25 cellular contexts compared by ENCODE assay signal in the genomic region with DNA sequence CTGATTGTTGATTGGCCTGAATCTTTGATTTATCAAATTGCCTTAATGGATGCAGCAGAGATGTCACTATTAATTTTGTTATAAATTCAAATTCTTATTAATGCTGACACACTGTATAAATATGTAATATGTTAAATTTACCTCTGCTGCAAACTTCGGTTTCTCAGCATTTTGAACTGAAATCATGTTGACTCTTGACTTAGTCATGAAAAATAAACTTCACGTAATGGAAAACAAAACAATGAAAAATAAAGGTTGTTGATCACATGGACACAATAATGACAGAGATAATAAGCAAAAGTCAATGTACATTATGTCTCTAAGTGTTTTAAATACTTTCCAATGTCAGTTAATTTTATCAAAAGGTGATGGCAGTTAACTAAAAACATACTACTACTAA.
"Had no signal": no experiment of that assay in that cellular context is flagged by ENCODE, and none has a peak within 500 bp of the region (broad histone marks: within the 10 kb centered on the region; RNA-seq: fewer than 3 reads in every experiment).

No MANE protein-coding gene starts in this region.

- H3K9ac ChIP-seq: neural progenitor cell had no signal

- DNase-seq: hypothalamus; immature natural killer cell; left ventricle myocardium inferior; mesendoderm; naive B cell; natural killer cell; nephron progenitor cell; ovary; small intestine; spleen; stimulated activated CD4-positive, alpha-beta T cell treated with anti-CD3 and anti-CD28 coated beads, Interleukin-4, amount 100 ng/mL, for 24 hours; stimulated activated naive CD4-positive, alpha-beta T cell; tibial artery; trophoblast cell; upper lobe of right lung had no signal

- H2AFZ ChIP-seq: neural progenitor cell had no signal

- H3K27ac ChIP-seq: left ventricle myocardium inferior, neural progenitor cell, neutrophil, ovary, right atrium auricular region, spleen, suprapubic skin, thoracic aorta, tibial artery, upper lobe of right lung had no signal

- H3K27me3 ChIP-seq: neural progenitor cell, neutrophil, ovary, right atrium auricular region, spleen, suprapubic skin, tibial artery, upper lobe of right lung had no signal

- ATAC-seq: natural killer cell; sciatic nerve; stimulated activated effector memory CD8-positive, alpha-beta T cell treated with anti-CD3 and anti-CD28 coated beads, Interleukin-12 subunit alpha, Interleukin-12 subunit beta, amount 100 ng/mL, for 72 hours; upper lobe of right lung had no signal

- FAIRE-seq: islet of Langerhans, urothelium cell line had no signal

- H3K9me3 ChIP-seq: left ventricle myocardium inferior, neutrophil, ovary, right atrium auricular region, spleen, suprapubic skin, thoracic aorta, tibial artery, upper lobe of right lung had no signal

- H3K36me3 ChIP-seq: left ventricle myocardium inferior, neural progenitor cell, neutrophil, ovary, right atrium auricular region, spleen, suprapubic skin, thoracic aorta, tibial artery, upper lobe of right lung had no signal

- H3K4me1 ChIP-seq: spleen, tibial artery, upper lobe of right lung had no signal

- H3K4me2 ChIP-seq: neural progenitor cell had no signal

- H3K4me3 ChIP-seq: left ventricle myocardium inferior, lung, neural progenitor cell, ovary, right atrium auricular region, spleen, suprapubic skin, thoracic aorta, tibial artery, upper lobe of right lung had no signal
